8 cellular contexts compared by ENCODE assay signal in genomic region chr14:77707355-77707723, GRCh38. TPM values are rescaled to one million over a fixed set of nuclear protein-coding genes. Genes with fewer than 3 reads are reported as not detected.
DNase-seq lines count a peak whose midpoint lies in the region; ATAC-seq and TF ChIP-seq lines count a peak whose summit lies in the region.

No MANE protein-coding gene starts in this region.

- no peaks in the 10 kb centered on the region for H3K9me2 ChIP-seq in DOHH2 (replicated peaks; ENCODE audit: control insufficient read depth, low read length)

- peaks cover 78% of the 10 kb centered on the region for H3K79me2 ChIP-seq in DOHH2 (ENCODE audit: control insufficient read depth, low read length)

- peak overlapping the region; percentile 62 for H3K4me2 ChIP-seq in DOHH2 (ENCODE audit: low read length)

- H3K4me1 ChIP-seq in DOHH2 (ENCODE audit: control insufficient read depth, low read length) (peaks cover 30% of the 10 kb centered on the region), stomach smooth muscle (ENCODE audit: control insufficient read depth, insufficient read depth, low read length) (peaks cover 10% of the 10 kb centered on the region)

- H3K27me3 ChIP-seq in DOHH2 (ENCODE audit: control insufficient read depth, low read length) (no peaks in the 10 kb centered on the region), stomach smooth muscle (ENCODE audit: control insufficient read depth in 1 of 2, insufficient read depth in 2 of 2, low read length in 2 of 2) (no peaks in the 10 kb centered on the region)

- H3K9me3 ChIP-seq in DOHH2 (ENCODE audit: control insufficient read depth, insufficient read depth, low read length) (no peaks in the 10 kb centered on the region), stomach smooth muscle (ENCODE audit: control insufficient read depth in 2 of 2, low read length in 2 of 2) (no peaks in the 10 kb centered on the region)

- peak; percentile 23 for ATAC-seq in GM19328 (IDR thresholded peaks at IDR 0.05; ENCODE audit: unreplicated experiment)
- peak; percentile 28 for ATAC-seq in HG03354 (IDR thresholded peaks at IDR 0.05; ENCODE audit: poor library complexity, severe bottlenecking, unreplicated experiment)
- peak; percentile 55 for ATAC-seq in left lobe of liver

- H3K36me3 ChIP-seq in DOHH2 (ENCODE audit: control insufficient read depth, low read length), result peaks cover 68% of the 10 kb centered on the region
- peaks cover 11 to 20% of the 10 kb centered on the region in 2 donors for H3K36me3 ChIP-seq in stomach smooth muscle (ENCODE audit: control insufficient read depth in 2 of 2, insufficient read depth in 2 of 2, low read length in 2 of 2)

- peak overlapping the region; percentile 35 for H3K27ac ChIP-seq in DOHH2 (ENCODE audit: low read depth, low read length)
- H3K27ac ChIP-seq in stomach smooth muscle (ENCODE audit: low read length), result peak overlapping the region; percentile 67

- peak; percentile 56 for TF ChIP-seq CTCF in DOHH2 (IDR thresholded peaks at IDR 0.05; ENCODE audit: low read depth, low read length, poor library complexity, severe bottlenecking)
- TF ChIP-seq CTCF in choroid plexus epithelial cell (conservative IDR thresholded peaks at IDR 0.05; ENCODE audit: low read depth, low read length), result peak; percentile 68

- peaks cover 22% of the 10 kb centered on the region; the same call in 1 of the 2 replicates for H4K20me1 ChIP-seq in DOHH2 (ENCODE audit: control insufficient read depth, insufficient read depth, low read depth, low read length)

- peak overlapping the region; percentile 68 to 94 for H3K9ac ChIP-seq in stomach smooth muscle (ENCODE audit: low read length in 2 of 2)

- H3F3A ChIP-seq in DOHH2 (ENCODE audit: control insufficient read depth, insufficient read depth), result no peaks in the 10 kb centered on the region

- DNase-seq in OCI-M1 (lab: John Stamatoyannopoulos, UW) (peak; percentile 64), choroid plexus epithelial cell (ENCODE audit: low read depth) (peak; percentile 70), left lobe of liver (ENCODE audit: low spot score) (no peak)
- DNase-seq in activated CD8-positive, alpha-beta memory T cell treated with anti-CD3 and anti-CD28 coated beads for 24 hours, result no peak

- H3K4me3 ChIP-seq in DOHH2 (ENCODE audit: low read length), result peak overlapping the region; percentile 97
- peak overlapping the region; percentile 93 for H3K4me3 ChIP-seq in choroid plexus epithelial cell (ENCODE audit: low read depth, low read length)
- H3K4me3 ChIP-seq in stomach smooth muscle (ENCODE audit: low read length in 2 of 2), result peak overlapping the region; percentile 99 to 100

RNA-seq across cellular contexts. Expression of gene ALKBH1, which starts 0.5 kb away (rescaled TPM):
- total RNA-seq in left lobe of liver, result 6.2 TPM

RNA-seq across cellular contexts. Expression of gene SLIRP, which starts 0.6 kb away (rescaled TPM):
- 47.9 TPM for total RNA-seq in left lobe of liver

RNA-seq across cellular contexts. Expression of gene SNW1, which starts 53.6 kb away (rescaled TPM):
- total RNA-seq in left lobe of liver, result 18.9 TPM

Comparison
In these comparisons a context has a peak if more than half of its experiments do, and no peak if none do; other contexts are left out.
1. DNase-seq: peak in OCI-M1 (single experiment) and choroid plexus epithelial cell (single experiment); none in left lobe of liver (single experiment) and activated CD8-positive, alpha-beta memory T cell treated with anti-CD3 and anti-CD28 coated beads for 24 hours (single experiment).
2. Peak in every context shown above with its lines, with median percentiles within 50 percentile points of each other: H3K4me3 ChIP-seq and ATAC-seq.